ENCODE assay signal across 22 cellular contexts in genomic region chr18:24915547-24915946, GRCh38.
A peak's percentile ranks its signal among the peaks of the same experiment; 100 is the strongest.
DNase-seq lines count a peak whose midpoint lies in the region; ATAC-seq and TF ChIP-seq lines count a peak whose summit lies in the region.
"Had no signal": no experiment of that assay in that cellular context is flagged by ENCODE, and none has a peak within 500 bp of the region (broad histone marks: within the 10 kb centered on the region; RNA-seq: fewer than 3 reads in every experiment).

No MANE protein-coding gene starts in this region.

- no peak for TF ChIP-seq CTCF in HFF-Myc (IDR thresholded peaks at IDR 0.05; ENCODE audit: low read depth, low read length, missing control alignments)
- no peak for TF ChIP-seq CTCF in RWPE1 (conservative IDR thresholded peaks at IDR 0.05; ENCODE audit: low read depth)
- TF ChIP-seq CTCF in fibroblast of mammary gland (conservative IDR thresholded peaks at IDR 0.05; ENCODE audit: control insufficient read depth, insufficient read depth, low read depth, low read length) = no peak

- no peaks in the 10 kb centered on the region for H3K36me3 Mint-ChIP-seq in immature natural killer cell

- ATAC-seq in HG02642 (IDR thresholded peaks at IDR 0.05; ENCODE audit: poor library complexity, unreplicated experiment) = no peak
- ATAC-seq in activated CD4-positive, CD25-positive, alpha-beta regulatory T cell treated with anti-CD3 and anti-CD28 coated beads, Interleukin-2, amount 50 U/mL, for 24 hours = no peak
- ATAC-seq: A549; activated CD8-positive, alpha-beta T cell treated with anti-CD3 and anti-CD28 coated beads, Interleukin-2, amount 10 ng/mL, durations not matched to agents 7 days and 5 days; activated naive CD8-positive, alpha-beta T cell treated with anti-CD3 and anti-CD28 coated beads, Interleukin-2, amount 50 U/mL, for 24 hours; heart left ventricle; left cardiac atrium; sciatic nerve had no signal

- peaks cover 0 to 4% (median 0%) of the 10 kb centered on the region in 6 donors for H3K9me3 Mint-ChIP-seq in immature natural killer cell
- H3K9me3 Mint-ChIP-seq: activated naive CD8-positive, alpha-beta T cell treated with anti-CD3 and anti-CD28 coated beads, Interleukin-2, amount 50 U/mL, for 24 hours had no signal

- peak; percentile 64 for DNase-seq in AG08395 (ENCODE audit: low spot score)
- DNase-seq in HFF-Myc (ENCODE audit: extremely low read depth, low read depth) = peak; percentile 25
- DNase-seq in RWPE1 (ENCODE audit: low spot score) = peak; percentile 2
- peak; percentile 70 for DNase-seq in fibroblast of mammary gland (ENCODE audit: low read depth)
- no peak for DNase-seq in activated CD4-positive, CD25-positive, alpha-beta regulatory T cell (lab: John Stamatoyannopoulos, UW)
- no peak for DNase-seq in immature natural killer cell
- DNase-seq: activated CD8-positive, alpha-beta T cell treated with anti-CD3 and anti-CD28 coated beads, Interleukin-2, amount 10 ng/mL, durations not matched to agents 7 days and 5 days; activated naive CD8-positive, alpha-beta T cell treated with anti-CD3 and anti-CD28 coated beads, Interleukin-2, amount 50 U/mL, for 24 hours; CD8-positive, alpha-beta memory T cell; heart left ventricle; left cardiac atrium; MM.1S; NCI-H2029 treated with DMSO at 0.1 percent for 48 hours; NCI-H524; occipital lobe; PC-9; stimulated activated CD4-positive, alpha-beta T cell treated with anti-CD3 and anti-CD28 coated beads, Interleukin-2, amount 100 ng/mL, for 48 hours; substantia nigra had no signal

- POLR2A ChIA-PET in RWPE1 (lab: Yijun Ruan, JAX; ENCODE audit: low non-redundant PET) = no interaction called here

- H3K27me3 Mint-ChIP-seq in immature natural killer cell (ENCODE audit: low read depth in 3 of 3) = peaks cover 2 to 5% (median 3%) of the 10 kb centered on the region in 3 donors
- H3K27me3 Mint-ChIP-seq: activated naive CD8-positive, alpha-beta T cell treated with anti-CD3 and anti-CD28 coated beads, Interleukin-2, amount 50 U/mL, for 24 hours had no signal

- H3K4me1 Mint-ChIP-seq in immature natural killer cell = no peaks in the 10 kb centered on the region
- H3K4me1 Mint-ChIP-seq: activated naive CD8-positive, alpha-beta T cell treated with anti-CD3 and anti-CD28 coated beads, Interleukin-2, amount 50 U/mL, for 24 hours; CD8-positive, alpha-beta memory T cell had no signal

- H3K4me3 ChIP-seq in HFF-Myc (replicated peaks; ENCODE audit: low read depth, low read length) = no peak overlapping the region
- no peak overlapping the region for H3K4me3 ChIP-seq in fibroblast of mammary gland (ENCODE audit: control insufficient read depth, low read depth, low read length)
- H3K4me3 ChIP-seq: A549, heart left ventricle, PC-9 had no signal

- CTCF ChIA-PET in RWPE1 (lab: Yijun Ruan, JAX) = no interaction called here

- H3K27ac Mint-ChIP-seq in immature natural killer cell = no peak overlapping the region
- H3K27ac Mint-ChIP-seq: activated CD8-positive, alpha-beta T cell treated with anti-CD3 and anti-CD28 coated beads, Interleukin-2, amount 10 ng/mL, durations not matched to agents 7 days and 5 days; activated naive CD8-positive, alpha-beta T cell treated with anti-CD3 and anti-CD28 coated beads, Interleukin-2, amount 50 U/mL, for 24 hours; CD8-positive, alpha-beta memory T cell had no signal

- no peak overlapping the region for H3K27ac ChIP-seq in RWPE1
- H3K27ac ChIP-seq: A549, PC-9 had no signal

- H3K4me3 Mint-ChIP-seq in immature natural killer cell = no peak overlapping the region
- H3K4me3 Mint-ChIP-seq: activated CD8-positive, alpha-beta T cell treated with anti-CD3 and anti-CD28 coated beads, Interleukin-2, amount 10 ng/mL, durations not matched to agents 7 days and 5 days; activated naive CD8-positive, alpha-beta T cell treated with anti-CD3 and anti-CD28 coated beads, Interleukin-2, amount 50 U/mL, for 24 hours; CD8-positive, alpha-beta memory T cell had no signal

Comparison
In these comparisons a context has a peak if more than half of its experiments do, and no peak if none do; other contexts are left out.
1. DNase-seq: peak in AG08395 (single experiment), HFF-Myc (single experiment), RWPE1 (single experiment) and fibroblast of mammary gland (single experiment); none in activated CD4-positive, CD25-positive, alpha-beta regulatory T cell (0 of 4) and immature natural killer cell (0 of 3).